Comparison of ENCODE assay signal across 8 cellular contexts in genomic region chr22:39135092-39135896, GRCh38. TPM values are rescaled to one million over a fixed set of nuclear protein-coding genes. Genes with fewer than 3 reads are reported as not detected.
DNase-seq lines count a peak whose midpoint lies in the region; ATAC-seq and TF ChIP-seq lines count a peak whose summit lies in the region.

No MANE protein-coding gene starts in this region.

- no peaks in the 10 kb centered on the region for H3K36me3 ChIP-seq in smooth muscle cell (ENCODE audit: low read depth)

- H3F3A ChIP-seq in smooth muscle cell (ENCODE audit: low read depth): no peaks in the 10 kb centered on the region

- peak; percentile 50 for TF ChIP-seq CTCF in GM10266 (IDR thresholded peaks at IDR 0.05; ENCODE audit: control insufficient read depth, insufficient read depth, low read depth, missing control alignments)
- peak; percentile 58 for TF ChIP-seq CTCF in smooth muscle cell (IDR thresholded peaks at IDR 0.05; ENCODE audit: borderline replicate concordance, insufficient read depth, poor library complexity, severe bottlenecking)

- no peak overlapping the region for H3K4me3 ChIP-seq in smooth muscle cell

- DNase-seq in GM10266 (ENCODE audit: extremely low spot score) (peak; percentile 75), M059J (ENCODE audit: low read depth) (peak; percentile 26), activated T-cell treated with anti-CD3 and anti-CD28 coated beads for 4 hours (peak; percentile 30), germinal center (ENCODE audit: low spot score) (peak; percentile 65), smooth muscle cell (lab: John Stamatoyannopoulos, UW; ENCODE audit: unreplicated experiment) (no peak)

- no peak overlapping the region for H3K27ac ChIP-seq in smooth muscle cell (ENCODE audit: low read depth)

- H2AFZ ChIP-seq in smooth muscle cell (ENCODE audit: low read depth): no peak overlapping the region

- no peaks in the 10 kb centered on the region for H4K20me1 ChIP-seq in smooth muscle cell (ENCODE audit: low read depth)

- H3K79me2 ChIP-seq in smooth muscle cell (ENCODE audit: low read depth): no peaks in the 10 kb centered on the region

- peaks cover 14% of the 10 kb centered on the region for H3K4me1 ChIP-seq in smooth muscle cell (ENCODE audit: low read depth)

- no peaks in the 10 kb centered on the region for H3K27me3 ChIP-seq in smooth muscle cell (ENCODE audit: low read depth)

- no peaks in the 10 kb centered on the region for H3K9me3 ChIP-seq in smooth muscle cell (replicated peaks; ENCODE audit: low read depth)

- WGBS in smooth muscle cell (ENCODE audit: low lambda C conversion rate): 41% methylated on average over 15 of the region's 15 CpGs

- ATAC-seq in HG03039 (IDR thresholded peaks at IDR 0.05; ENCODE audit: unreplicated experiment) (no peak), GM19328 (IDR thresholded peaks at IDR 0.05; ENCODE audit: unreplicated experiment) (no peak), HG02938 (IDR thresholded peaks at IDR 0.05; ENCODE audit: unreplicated experiment) (no peak)

- H3K4me2 ChIP-seq in smooth muscle cell: no peak overlapping the region

- H3K9ac ChIP-seq in smooth muscle cell (ENCODE audit: low read depth): no peak overlapping the region

RNA-seq across cellular contexts. Expression of gene CBX7, which starts 17.2 kb away (rescaled TPM):
- total RNA-seq in M059J (2014; rRNA removed; shearing (Covaris generic)): 0.76 and 3.0 TPM in 2 replicates
- 0.40 and 4.8 TPM in 2 replicates for total RNA-seq in smooth muscle cell
- 1.7 and 2.2 TPM in 2 replicates for polyA plus RNA-seq in smooth muscle cell

RNA-seq across cellular contexts. Expression of gene APOBEC3H, which starts 38.2 kb away (rescaled TPM):
- 1.7 TPM in 1 of 2 replicates, not detected in the other for total RNA-seq in M059J (2014; rRNA removed; shearing (Covaris generic))
- 0.31 TPM in 1 of 2 replicates, not detected in the other for total RNA-seq in smooth muscle cell
- polyA plus RNA-seq in smooth muscle cell: 0.57 and 1.5 TPM in 2 replicates

RNA-seq across cellular contexts. Expression of gene APOBEC3G, which starts 58.2 kb away (rescaled TPM):
- 23.4 and 30.1 TPM in 2 replicates for total RNA-seq in M059J (2014; rRNA removed; shearing (Covaris generic))
- 1.9 and 10.3 TPM in 2 replicates for total RNA-seq in smooth muscle cell
- 2.9 and 3.2 TPM in 2 replicates for polyA plus RNA-seq in smooth muscle cell
